ENCODE assay signal across 8 cellular contexts in genomic region chr16:66954097-66954659, GRCh38. TPM values are rescaled to one million over a fixed set of nuclear protein-coding genes. Genes with fewer than 3 reads are reported as not detected.
DNase-seq lines count a peak whose midpoint lies in the region; ATAC-seq and TF ChIP-seq lines count a peak whose summit lies in the region.

No MANE protein-coding gene starts in this region.

- H3K9me3 Mint-ChIP-seq in activated T-helper 1 cell treated with anti-CD3 and anti-CD28 coated beads, Interleukin-12 subunit alpha, Interleukin-12 subunit beta, Interleukin-2, Interleukin-4 antibody, amounts not matched to agents 30 ng/mL and 10 ng/mL and 1 ng/mL, durations not matched to agents 14 hours and 24 hours and 36 hours, result peaks cover 8% of the 10 kb centered on the region
- H3K9me3 Mint-ChIP-seq in neural crest cell, result no peaks in the 10 kb centered on the region

- H3K27me3 Mint-ChIP-seq in activated T-helper 1 cell treated with anti-CD3 and anti-CD28 coated beads, Interleukin-12 subunit alpha, Interleukin-12 subunit beta, Interleukin-2, Interleukin-4 antibody, amounts not matched to agents 30 ng/mL and 10 ng/mL and 1 ng/mL, durations not matched to agents 14 hours and 24 hours and 36 hours (ENCODE audit: insufficient read depth), result peaks cover 16% of the 10 kb centered on the region
- H3K27me3 Mint-ChIP-seq in neural crest cell (ENCODE audit: low read depth), result peaks cover 60% of the 10 kb centered on the region

- H3K36me3 Mint-ChIP-seq in activated T-helper 1 cell treated with anti-CD3 and anti-CD28 coated beads, Interleukin-12 subunit alpha, Interleukin-12 subunit beta, Interleukin-2, Interleukin-4 antibody, amounts not matched to agents 30 ng/mL and 10 ng/mL and 1 ng/mL, durations not matched to agents 14 hours and 24 hours and 36 hours (ENCODE audit: low read depth), result no peaks in the 10 kb centered on the region
- no peaks in the 10 kb centered on the region for H3K36me3 Mint-ChIP-seq in neural crest cell (ENCODE audit: low read depth)

- no peak overlapping the region for H3K4me3 ChIP-seq in fibroblast of pulmonary artery (replicated peaks; ENCODE audit: low read depth, low read length)

- H3K4me3 Mint-ChIP-seq in activated T-helper 1 cell treated with anti-CD3 and anti-CD28 coated beads, Interleukin-12 subunit alpha, Interleukin-12 subunit beta, Interleukin-2, Interleukin-4 antibody, amounts not matched to agents 30 ng/mL and 10 ng/mL and 1 ng/mL, durations not matched to agents 14 hours and 24 hours and 36 hours, result no peak overlapping the region
- peak overlapping the region; percentile 5 for H3K4me3 Mint-ChIP-seq in neural crest cell

- H3K27ac Mint-ChIP-seq in activated T-helper 1 cell treated with anti-CD3 and anti-CD28 coated beads, Interleukin-12 subunit alpha, Interleukin-12 subunit beta, Interleukin-2, Interleukin-4 antibody, amounts not matched to agents 30 ng/mL and 10 ng/mL and 1 ng/mL, durations not matched to agents 14 hours and 24 hours and 36 hours, result peak overlapping the region; percentile 18
- no peak overlapping the region for H3K27ac Mint-ChIP-seq in neural crest cell (ENCODE audit: unreplicated experiment)

- DNase-seq in GM04503 (ENCODE audit: low read depth) (peak; percentile 29), LHCN-M2 (ENCODE audit: low read depth) (peak; percentile 74), RPMI7951 (ENCODE audit: low read depth) (peak; percentile 74), fibroblast of pulmonary artery (ENCODE audit: low read depth) (peak; percentile 84), neural crest cell (ENCODE audit: low read depth, low spot score) (peak; percentile 70), stromal cell of bone marrow (ENCODE audit: low read depth) (peak; percentile 59)
- peak; percentile 71 for DNase-seq in activated T-helper 1 cell treated with anti-CD3 and anti-CD28 coated beads, Interleukin-12 subunit alpha, Interleukin-12 subunit beta, Interleukin-2, Interleukin-4 antibody, amounts not matched to agents 30 ng/mL and 10 ng/mL and 1 ng/mL, durations not matched to agents 14 hours and 24 hours and 36 hours (ENCODE audit: low spot score)

- peaks cover 30% of the 10 kb centered on the region for H3K4me1 Mint-ChIP-seq in activated T-helper 1 cell treated with anti-CD3 and anti-CD28 coated beads, Interleukin-12 subunit alpha, Interleukin-12 subunit beta, Interleukin-2, Interleukin-4 antibody, amounts not matched to agents 30 ng/mL and 10 ng/mL and 1 ng/mL, durations not matched to agents 14 hours and 24 hours and 36 hours (ENCODE audit: low read depth)
- no peaks in the 10 kb centered on the region for H3K4me1 Mint-ChIP-seq in neural crest cell

- ATAC-seq in GM18873 (IDR thresholded peaks at IDR 0.05; ENCODE audit: low FRiP score, unreplicated experiment), result no peak

- intact Hi-C loops in activated T-helper 1 cell treated with anti-CD3 and anti-CD28 coated beads, Interleukin-12 subunit alpha, Interleukin-12 subunit beta, Interleukin-2, Interleukin-4 antibody, amounts not matched to agents 30 ng/mL and 10 ng/mL and 1 ng/mL, durations not matched to agents 14 hours and 24 hours and 36 hours (cut with micrococcal nuclease), result loop anchor here (1.0 to 5.0 kb wide), 7 partner anchors 23 to 463 kb away; partner anchors contain the start of genes MATCAP1 and ZDHHC1

- peak; percentile 90 for TF ChIP-seq CTCF in fibroblast of pulmonary artery (IDR thresholded peaks at IDR 0.05; ENCODE audit: low read length, missing control alignments)
- TF ChIP-seq CTCF in neural crest cell (conservative IDR thresholded peaks at IDR 0.05), result peak; percentile 83

RNA-seq across cellular contexts. Expression of gene CES3, which starts 6.9 kb away (rescaled TPM):
- 0.75 and 0.96 TPM in 2 replicates for total RNA-seq in LHCN-M2 (2014; rRNA removed)
- 0.05 TPM for polyA plus RNA-seq in LHCN-M2 (2012)
- 0.10 TPM in 1 of 2 replicates, not detected in the other for total RNA-seq in RPMI7951 (2014; rRNA removed; shearing (Covaris generic))
- total RNA-seq in activated T-helper 1 cell treated with anti-CD3 and anti-CD28 coated beads, Interleukin-12 subunit alpha, Interleukin-12 subunit beta, Interleukin-2, Interleukin-4 antibody, amounts not matched to agents 30 ng/mL and 10 ng/mL and 1 ng/mL, durations not matched to agents 14 hours and 24 hours and 36 hours, result 5.6 and 7.3 TPM in 2 replicates
- total RNA-seq in neural crest cell, result 2.4 and 3.2 TPM in 2 replicates

RNA-seq across cellular contexts. Expression of gene CES2, which starts 18.9 kb away (rescaled TPM):
- 45.8 and 53.4 TPM in 2 replicates for total RNA-seq in LHCN-M2 (2014; rRNA removed)
- 29.1 TPM for polyA plus RNA-seq in LHCN-M2 (2012)
- 19.2 and 21.3 TPM in 2 replicates for total RNA-seq in RPMI7951 (2014; rRNA removed; shearing (Covaris generic))
- 34.3 and 36.6 TPM in 2 replicates for total RNA-seq in activated T-helper 1 cell treated with anti-CD3 and anti-CD28 coated beads, Interleukin-12 subunit alpha, Interleukin-12 subunit beta, Interleukin-2, Interleukin-4 antibody, amounts not matched to agents 30 ng/mL and 10 ng/mL and 1 ng/mL, durations not matched to agents 14 hours and 24 hours and 36 hours
- 50.1 and 52.5 TPM in 2 replicates for total RNA-seq in neural crest cell

RNA-seq across cellular contexts. Expression of gene CIAO2B, which starts 20.0 kb away (rescaled TPM):
- 147 and 148 TPM in 2 replicates for total RNA-seq in LHCN-M2 (2014; rRNA removed)
- 252 TPM for polyA plus RNA-seq in LHCN-M2 (2012)
- 254 and 336 TPM in 2 replicates for total RNA-seq in RPMI7951 (2014; rRNA removed; shearing (Covaris generic))
- total RNA-seq in activated T-helper 1 cell treated with anti-CD3 and anti-CD28 coated beads, Interleukin-12 subunit alpha, Interleukin-12 subunit beta, Interleukin-2, Interleukin-4 antibody, amounts not matched to agents 30 ng/mL and 10 ng/mL and 1 ng/mL, durations not matched to agents 14 hours and 24 hours and 36 hours, result 162 and 164 TPM in 2 replicates
- 73.8 and 77.5 TPM in 2 replicates for total RNA-seq in neural crest cell

RNA-seq across cellular contexts. Expression of gene RRAD, which starts 28.8 kb away (rescaled TPM):
- 1.1 and 1.7 TPM in 2 replicates for total RNA-seq in LHCN-M2 (2014; rRNA removed)
- polyA plus RNA-seq in LHCN-M2 (2012), result 1.1 TPM
- total RNA-seq in RPMI7951 (2014; rRNA removed; shearing (Covaris generic)), result 3.4 and 5.1 TPM in 2 replicates
- total RNA-seq in activated T-helper 1 cell treated with anti-CD3 and anti-CD28 coated beads, Interleukin-12 subunit alpha, Interleukin-12 subunit beta, Interleukin-2, Interleukin-4 antibody, amounts not matched to agents 30 ng/mL and 10 ng/mL and 1 ng/mL, durations not matched to agents 14 hours and 24 hours and 36 hours, result 0.83 and 0.93 TPM in 2 replicates
- total RNA-seq in neural crest cell, result 0.20 and 0.54 TPM in 2 replicates

RNA-seq across cellular contexts. Expression of gene CES4A, which starts 34.2 kb away (rescaled TPM):
- total RNA-seq in LHCN-M2 (2014; rRNA removed) (0.06 and 0.77 TPM in 2 replicates), neural crest cell (1.8 TPM in 2 replicates)
- 0.06 TPM for polyA plus RNA-seq in LHCN-M2 (2012)
- 0.72 TPM in 1 of 2 replicates, not detected in the other for total RNA-seq in RPMI7951 (2014; rRNA removed; shearing (Covaris generic))
- total RNA-seq in activated T-helper 1 cell treated with anti-CD3 and anti-CD28 coated beads, Interleukin-12 subunit alpha, Interleukin-12 subunit beta, Interleukin-2, Interleukin-4 antibody, amounts not matched to agents 30 ng/mL and 10 ng/mL and 1 ng/mL, durations not matched to agents 14 hours and 24 hours and 36 hours, result 33.2 and 34.2 TPM in 2 replicates

Comparison
In these comparisons a context has a peak if more than half of its experiments do, and no peak if none do; other contexts are left out.
1. DNase-seq: peak in every context shown above with its lines; median percentile 84 in fibroblast of pulmonary artery; 74 in LHCN-M2; 74 in RPMI7951; 71 in activated T-helper 1 cell treated with anti-CD3 and anti-CD28 coated beads, Interleukin-12 subunit alpha, Interleukin-12 subunit beta, Interleukin-2, Interleukin-4 antibody, amounts not matched to agents 30 ng/mL and 10 ng/mL and 1 ng/mL, durations not matched to agents 14 hours and 24 hours and 36 hours; 70 in neural crest cell; 59 in stromal cell of bone marrow; 29 in GM04503.